ENCODE assay signal across 19 cellular contexts in the genomic region with DNA sequence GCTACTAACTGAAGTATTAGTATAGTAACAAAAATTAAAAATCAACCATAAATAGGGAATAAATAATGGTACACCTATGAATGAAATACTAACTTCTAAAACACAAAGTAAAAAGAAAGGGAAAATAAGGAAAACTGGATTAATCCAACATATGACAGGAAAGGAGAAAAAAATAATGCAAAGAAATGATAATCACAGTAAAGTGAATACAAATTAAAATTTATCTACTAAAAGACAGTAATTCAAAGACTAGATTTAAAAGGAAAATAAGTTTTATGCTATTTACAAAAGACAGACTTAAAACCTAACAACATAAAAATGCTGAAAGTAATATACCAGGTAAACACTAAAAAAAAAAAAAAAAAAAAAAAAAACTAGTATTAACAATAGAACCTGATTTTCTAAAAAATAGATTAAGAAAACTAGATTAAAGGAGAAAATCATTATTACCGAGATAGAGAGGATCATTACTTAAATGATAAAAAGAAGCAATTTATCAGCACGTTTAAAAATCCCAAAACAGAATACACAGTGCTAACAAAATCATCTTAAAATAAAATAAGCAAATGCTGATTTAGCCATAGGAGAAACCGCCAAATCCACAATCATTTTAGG. TPM values are rescaled to one million over a fixed set of nuclear protein-coding genes. Genes with fewer than 3 reads are reported as not detected.
A peak's percentile ranks its signal among the peaks of the same experiment; 100 is the strongest.
DNase-seq lines count a peak whose midpoint lies in the region; ATAC-seq, FAIRE-seq and TF ChIP-seq lines count a peak whose summit lies in the region.
"Had no signal": no experiment of that assay in that cellular context is flagged by ENCODE, and none has a peak within 500 bp of the region (broad histone marks: within the 10 kb centered on the region; RNA-seq: fewer than 3 reads in every experiment).

No MANE protein-coding gene starts in this region.

- H3K4me3 Mint-ChIP-seq in activated CD8-positive, alpha-beta T cell treated with anti-CD3 and anti-CD28 coated beads for 36 hours = peak overlapping the region; percentile 25
- H3K4me3 Mint-ChIP-seq in activated CD8-positive, alpha-beta T cell treated with anti-CD3 and anti-CD28 coated beads, Interleukin-2, amount 10 ng/mL, durations not matched to agents 7 days and 5 days = no peak overlapping the region
- H3K4me3 Mint-ChIP-seq in activated T-helper 2 cell treated with anti-CD3 and anti-CD28 coated beads, Interferon-gamma antibody, Interleukin-2, Interleukin-4, amounts not matched to agents 10 μg/mL and 5 μg/mL and 100 μg/mL, durations not matched to agents 14 hours and 24 hours and 36 hours (ENCODE audit: low read depth) = no peak overlapping the region

- no peak for TF ChIP-seq CTCF in activated CD8-positive, alpha-beta T cell treated with anti-CD3 and anti-CD28 coated beads for 36 hours (IDR thresholded peaks at IDR 0.05)
- TF ChIP-seq CTCF in kidney (IDR thresholded peaks at IDR 0.05; ENCODE audit: borderline replicate concordance, extremely low read depth, insufficient read depth) = no peak

- no peaks in the 10 kb centered on the region for H3K4me1 ChIP-seq in kidney (ENCODE audit: control insufficient read depth in 1 of 2, insufficient read depth in 1 of 2, low read depth in 1 of 2, low read length in 2 of 2)
- peaks cover 4% of the 10 kb centered on the region for H3K4me1 ChIP-seq in effector memory CD4-positive, alpha-beta T cell (ENCODE audit: control insufficient read depth, insufficient read depth, low read length, poor library complexity, severe bottlenecking)

- peaks cover 56% of the 10 kb centered on the region for H3K4me1 Mint-ChIP-seq in activated CD8-positive, alpha-beta T cell treated with anti-CD3 and anti-CD28 coated beads for 36 hours (ENCODE audit: low read depth)
- H3K4me1 Mint-ChIP-seq in activated CD8-positive, alpha-beta T cell treated with anti-CD3 and anti-CD28 coated beads, Interleukin-2, amount 10 ng/mL, durations not matched to agents 7 days and 5 days (ENCODE audit: low read depth) = peaks cover 45% of the 10 kb centered on the region
- peaks cover 58% of the 10 kb centered on the region for H3K4me1 Mint-ChIP-seq in activated T-helper 2 cell treated with anti-CD3 and anti-CD28 coated beads, Interferon-gamma antibody, Interleukin-2, Interleukin-4, amounts not matched to agents 10 μg/mL and 5 μg/mL and 100 μg/mL, durations not matched to agents 14 hours and 24 hours and 36 hours (ENCODE audit: low read depth)

- no peak overlapping the region for H3K4me3 ChIP-seq in kidney (ENCODE audit: low read length in 2 of 2)
- no peak overlapping the region for H3K4me3 ChIP-seq in effector memory CD4-positive, alpha-beta T cell (ENCODE audit: insufficient read depth, low read depth, low read length, poor library complexity, severe bottlenecking)
- H3K4me3 ChIP-seq: A549; BLaER1 treated with 17β-estradiol and CSF1 and Interleukin-3, amounts not matched to agents 10 nM and 100 nM had no signal

- H3K9me3 ChIP-seq in kidney (ENCODE audit: control insufficient read depth in 1 of 2, low read length in 2 of 2) = no peaks in the 10 kb centered on the region
- H3K9me3 ChIP-seq in effector memory CD4-positive, alpha-beta T cell (ENCODE audit: control insufficient read depth, low read length) = no peaks in the 10 kb centered on the region
- H3K9me3 ChIP-seq: A549; BLaER1 treated with 17β-estradiol and CSF1 and Interleukin-3, amounts not matched to agents 10 nM and 100 nM had no signal

- peaks cover 3% of the 10 kb centered on the region for H3K9me3 Mint-ChIP-seq in activated CD8-positive, alpha-beta T cell treated with anti-CD3 and anti-CD28 coated beads for 36 hours
- no peaks in the 10 kb centered on the region for H3K9me3 Mint-ChIP-seq in activated CD8-positive, alpha-beta T cell treated with anti-CD3 and anti-CD28 coated beads, Interleukin-2, amount 10 ng/mL, durations not matched to agents 7 days and 5 days (ENCODE audit: insufficient read depth)
- no peaks in the 10 kb centered on the region for H3K9me3 Mint-ChIP-seq in activated T-helper 2 cell treated with anti-CD3 and anti-CD28 coated beads, Interferon-gamma antibody, Interleukin-2, Interleukin-4, amounts not matched to agents 10 μg/mL and 5 μg/mL and 100 μg/mL, durations not matched to agents 14 hours and 24 hours and 36 hours

- FAIRE-seq in GM12892 (lab: Jason Lieb, UNC) (peak; percentile 14), kidney (lab: Jason Lieb, UNC) (peak; percentile 81)
- FAIRE-seq: A549, H54 had no signal

- no peak for ATAC-seq in activated CD8-positive, alpha-beta T cell treated with anti-CD3 and anti-CD28 coated beads for 36 hours
- no peak for ATAC-seq in activated CD8-positive, alpha-beta T cell treated with anti-CD3 and anti-CD28 coated beads, Interleukin-2, amount 10 ng/mL, durations not matched to agents 7 days and 5 days
- ATAC-seq: A549 had no signal

- H3K36me3 ChIP-seq in kidney (ENCODE audit: control insufficient read depth in 1 of 2, insufficient read depth in 2 of 2, low read length in 2 of 2) = no peaks in the 10 kb centered on the region
- no peaks in the 10 kb centered on the region for H3K36me3 ChIP-seq in effector memory CD4-positive, alpha-beta T cell (ENCODE audit: control insufficient read depth, insufficient read depth, low read length)

- CTCF ChIA-PET in activated CD8-positive, alpha-beta T cell treated with anti-CD3 and anti-CD28 coated beads for 36 hours (lab: Charles Lee) = no interaction called here
- CTCF ChIA-PET in activated CD8-positive, alpha-beta T cell treated with anti-CD3 and anti-CD28 coated beads, Interleukin-2, amount 10 ng/mL, durations not matched to agents 7 days and 5 days (lab: Charles Lee) = interaction anchor here (0.6 kb wide), 1 partner anchor 272 kb away, joined by 4 read pairs; no protein-coding TSS in a partner anchor

- no peaks in the 10 kb centered on the region for H3K27me3 ChIP-seq in effector memory CD4-positive, alpha-beta T cell (replicated peaks; ENCODE audit: control insufficient read depth, insufficient read depth, low read length, poor library complexity, severe bottlenecking)
- H3K27me3 ChIP-seq: BLaER1 treated with 17β-estradiol and CSF1 and Interleukin-3, amounts not matched to agents 10 nM and 100 nM had no signal

- H3K36me3 Mint-ChIP-seq in activated CD8-positive, alpha-beta T cell treated with anti-CD3 and anti-CD28 coated beads for 36 hours (ENCODE audit: low read depth) = peaks cover 74% of the 10 kb centered on the region
- peaks cover 59% of the 10 kb centered on the region for H3K36me3 Mint-ChIP-seq in activated CD8-positive, alpha-beta T cell treated with anti-CD3 and anti-CD28 coated beads, Interleukin-2, amount 10 ng/mL, durations not matched to agents 7 days and 5 days (ENCODE audit: low read depth)
- H3K36me3 Mint-ChIP-seq in activated T-helper 2 cell treated with anti-CD3 and anti-CD28 coated beads, Interferon-gamma antibody, Interleukin-2, Interleukin-4, amounts not matched to agents 10 μg/mL and 5 μg/mL and 100 μg/mL, durations not matched to agents 14 hours and 24 hours and 36 hours (ENCODE audit: low read depth) = peaks cover 80% of the 10 kb centered on the region

- TF ChIP-seq POLR2A in GM12892 (IDR thresholded peaks at IDR 0.05; ENCODE audit: low read depth, low read length) = no peak

- no peak overlapping the region for H3K27ac ChIP-seq in kidney (ENCODE audit: low read depth in 2 of 2, low read length in 2 of 2)
- no peak overlapping the region for H3K27ac ChIP-seq in effector memory CD4-positive, alpha-beta T cell (ENCODE audit: insufficient read depth, low read length, poor library complexity, severe bottlenecking)
- H3K27ac ChIP-seq: A549; BLaER1 treated with 17β-estradiol and CSF1 and Interleukin-3, amounts not matched to agents 10 nM and 100 nM had no signal

- peak overlapping the region; percentile 58 for H3K27ac Mint-ChIP-seq in activated CD8-positive, alpha-beta T cell treated with anti-CD3 and anti-CD28 coated beads for 36 hours
- no peak overlapping the region for H3K27ac Mint-ChIP-seq in activated CD8-positive, alpha-beta T cell treated with anti-CD3 and anti-CD28 coated beads, Interleukin-2, amount 10 ng/mL, durations not matched to agents 7 days and 5 days
- peak overlapping the region; percentile 67 for H3K27ac Mint-ChIP-seq in activated T-helper 2 cell treated with anti-CD3 and anti-CD28 coated beads, Interferon-gamma antibody, Interleukin-2, Interleukin-4, amounts not matched to agents 10 μg/mL and 5 μg/mL and 100 μg/mL, durations not matched to agents 14 hours and 24 hours and 36 hours

- H3K27me3 Mint-ChIP-seq in activated CD8-positive, alpha-beta T cell treated with anti-CD3 and anti-CD28 coated beads for 36 hours = no peaks in the 10 kb centered on the region
- no peaks in the 10 kb centered on the region for H3K27me3 Mint-ChIP-seq in activated CD8-positive, alpha-beta T cell treated with anti-CD3 and anti-CD28 coated beads, Interleukin-2, amount 10 ng/mL, durations not matched to agents 7 days and 5 days (ENCODE audit: low read depth)
- H3K27me3 Mint-ChIP-seq in activated T-helper 2 cell treated with anti-CD3 and anti-CD28 coated beads, Interferon-gamma antibody, Interleukin-2, Interleukin-4, amounts not matched to agents 10 μg/mL and 5 μg/mL and 100 μg/mL, durations not matched to agents 14 hours and 24 hours and 36 hours (ENCODE audit: low read depth) = no peaks in the 10 kb centered on the region

- intact Hi-C loops in activated CD8-positive, alpha-beta T cell treated with anti-CD3 and anti-CD28 coated beads for 36 hours (cut with micrococcal nuclease) = no loop called here
- intact Hi-C loops in activated T-helper 2 cell treated with anti-CD3 and anti-CD28 coated beads, Interferon-gamma antibody, Interleukin-2, Interleukin-4, amounts not matched to agents 10 μg/mL and 5 μg/mL and 100 μg/mL, durations not matched to agents 14 hours and 24 hours and 36 hours (cut with micrococcal nuclease) = loop anchor here (2.0 kb wide), 1 partner anchor 27 kb away; the partner anchor contains the start of gene MRPL39
- intact Hi-C loops in kidney (cut with DNase I) = no loop called here

- POLR2A ChIA-PET in activated CD8-positive, alpha-beta T cell treated with anti-CD3 and anti-CD28 coated beads for 36 hours (lab: Charles Lee) = interaction anchor here (0.8 to 13.1 kb wide), 9 partner anchors 8 to 188 kb away, joined by 3 to 521 read pairs (median 5); no protein-coding TSS in a partner anchor
- POLR2A ChIA-PET in activated CD8-positive, alpha-beta T cell treated with anti-CD3 and anti-CD28 coated beads, Interleukin-2, amount 10 ng/mL, durations not matched to agents 7 days and 5 days (lab: Charles Lee) = interaction anchor here (0.9 kb wide), 1 partner anchor 28 kb away, joined by 4 read pairs; no protein-coding TSS in a partner anchor

- no peak for DNase-seq in activated CD8-positive, alpha-beta T cell treated with anti-CD3 and anti-CD28 coated beads for 36 hours
- DNase-seq in activated CD8-positive, alpha-beta T cell treated with anti-CD3 and anti-CD28 coated beads, Interleukin-2, amount 10 ng/mL, durations not matched to agents 7 days and 5 days = no peak
- DNase-seq in GM12892 (ENCODE audit: insufficient read length) (no peak), kidney (no peak), ureter (ENCODE audit: low spot score) (no peak), kidney tubule cell (ENCODE audit: low spot score) (no peak)
- no peak for DNase-seq in activated T-helper 2 cell treated with anti-CD3 and anti-CD28 coated beads, Interferon-gamma antibody, Interleukin-2, Interleukin-4, amounts not matched to agents 10 μg/mL and 5 μg/mL and 100 μg/mL, durations not matched to agents 14 hours and 24 hours and 36 hours (ENCODE audit: low spot score)
- no peak for DNase-seq in effector memory CD4-positive, alpha-beta T cell
- DNase-seq: DND-41, GDM1, KBM-7, MV-4-11, NCI-H1417, NCI-H187 treated with DMSO at 0.1 percent for 48 hours, NCI-H345, NCI-H69 had no signal

- H3K9ac ChIP-seq in kidney (ENCODE audit: low read length in 2 of 2) = no peak overlapping the region
- H3K9ac ChIP-seq: BLaER1 treated with 17β-estradiol and CSF1 and Interleukin-3, amounts not matched to agents 10 nM and 100 nM had no signal

RNA-seq across cellular contexts. Expression of gene MRPL39, which starts 27.8 kb away (rescaled TPM):
- 10 to 100 TPM; 67.1 to 71.0 TPM for total RNA-seq in activated CD8-positive, alpha-beta T cell treated with anti-CD3 and anti-CD28 coated beads for 36 hours
- total RNA-seq in activated CD8-positive, alpha-beta T cell treated with anti-CD3 and anti-CD28 coated beads, Interleukin-2, amount 10 ng/mL, durations not matched to agents 7 days and 5 days = 10 to 100 TPM; 42.7 to 44.5 TPM
- 85.2 TPM for polyA plus RNA-seq in GM12892 (2012; ENCODE audit: missing spikeins)
- 53.1 and 54.4 TPM in 2 replicates for total RNA-seq in activated T-helper 2 cell treated with anti-CD3 and anti-CD28 coated beads, Interferon-gamma antibody, Interleukin-2, Interleukin-4, amounts not matched to agents 10 μg/mL and 5 μg/mL and 100 μg/mL, durations not matched to agents 14 hours and 24 hours and 36 hours
- total RNA-seq in kidney (24.1 TPM), ureter (24.0 TPM)
- polyA plus RNA-seq in kidney (ENCODE audit: insufficient read depth, low read depth, low replicate concordance) = 52.7 TPM

RNA-seq across cellular contexts. Expression of gene JAM2, which starts 59.5 kb away (rescaled TPM):
- 1 to 10 TPM; 1.5 TPM for total RNA-seq in activated CD8-positive, alpha-beta T cell treated with anti-CD3 and anti-CD28 coated beads for 36 hours
- total RNA-seq in activated CD8-positive, alpha-beta T cell treated with anti-CD3 and anti-CD28 coated beads, Interleukin-2, amount 10 ng/mL, durations not matched to agents 7 days and 5 days = under 1 TPM in 1 of 2 experiments, not detected in 1; 0.05 TPM
- 10.1 TPM for polyA plus RNA-seq in GM12892 (2012; ENCODE audit: missing spikeins)
- 0.28 and 0.64 TPM in 2 replicates for total RNA-seq in activated T-helper 2 cell treated with anti-CD3 and anti-CD28 coated beads, Interferon-gamma antibody, Interleukin-2, Interleukin-4, amounts not matched to agents 10 μg/mL and 5 μg/mL and 100 μg/mL, durations not matched to agents 14 hours and 24 hours and 36 hours
- 12.0 TPM for total RNA-seq in kidney
- polyA plus RNA-seq in kidney (ENCODE audit: insufficient read depth, low read depth, low replicate concordance) = 6.0 TPM
- total RNA-seq in ureter = 17.4 TPM
